18 cellular contexts compared by ENCODE assay signal in genomic region chr12:42382013-42382696, GRCh38. TPM values are rescaled to one million over a fixed set of nuclear protein-coding genes. Genes with fewer than 3 reads are reported as not detected.
DNase-seq lines count a peak whose midpoint lies in the region; ATAC-seq, FAIRE-seq and TF ChIP-seq lines count a peak whose summit lies in the region.
"Had no signal": no experiment of that assay in that cellular context is flagged by ENCODE, and none has a peak within 500 bp of the region (broad histone marks: within the 10 kb centered on the region; RNA-seq: fewer than 3 reads in every experiment).

No MANE protein-coding gene starts in this region.

- WGBS in mesendoderm (ENCODE audit: extremely low coverage, insufficient coverage, low lambda C conversion rate) = no CpG with 5 or more reads among the region's 2 CpGs

- H3K4me1 ChIP-seq in mesendoderm (ENCODE audit: control insufficient read depth, low read depth, low read length) = peaks cover 4% of the 10 kb centered on the region
- H3K4me1 ChIP-seq: foreskin keratinocyte, Peyer's patch had no signal

- no peaks in the 10 kb centered on the region for H3K9me3 Mint-ChIP-seq in Calu3 (ENCODE audit: low read depth, unreplicated experiment)
- H3K9me3 Mint-ChIP-seq in T-cell = no peaks in the 10 kb centered on the region
- no peaks in the 10 kb centered on the region for H3K9me3 Mint-ChIP-seq in type B pancreatic cell

- intact Hi-C loops in Calu3 (cut with micrococcal nuclease; ENCODE audit: unreplicated experiment) = no loop called here

- H4K8ac ChIP-seq in mesendoderm (ENCODE audit: low read depth, low read length) = no peak overlapping the region

- H3K27ac ChIP-seq in HL-60 (replicated peaks) (peak overlapping the region; percentile 51), mesendoderm (ENCODE audit: low read depth, low read length) (no peak overlapping the region)
- H3K27ac ChIP-seq: foreskin keratinocyte, Peyer's patch, right atrium auricular region had no signal

- BruUV-seq in Calu3 (replicated peaks; lab: Mats Ljungman, UMichigan) = no TSS peak

- H2BK5ac ChIP-seq in mesendoderm (ENCODE audit: low read length) = no peak overlapping the region

- H3K9ac ChIP-seq in mesendoderm (ENCODE audit: low read length) = no peak overlapping the region

- H3K4me3 Mint-ChIP-seq in Calu3 (ENCODE audit: low read depth, unreplicated experiment) = no peak overlapping the region
- H3K4me3 Mint-ChIP-seq in T-cell = no peak overlapping the region
- H3K4me3 Mint-ChIP-seq in type B pancreatic cell = no peak overlapping the region

- DNase-seq in BJ (ENCODE audit: low read depth) = peak; percentile 1
- peak; percentile 16 to 25 for DNase-seq in HL-60 (ENCODE audit: low read depth in 1 of 2, low spot score in 1 of 2)
- peak; percentile 59 for DNase-seq in bronchial epithelial cell (ENCODE audit: low read depth)
- peak; percentile 63 for DNase-seq in mesendoderm
- DNase-seq in D721Med (ENCODE audit: insufficient read length, low spot score) = no peak
- DNase-seq in Calu3 = no peak
- no peak for DNase-seq in T-cell
- no peak for DNase-seq in type B pancreatic cell (ENCODE audit: extremely low spot score, unreplicated experiment)
- DNase-seq: activated CD8-positive, alpha-beta memory T cell treated with anti-CD3 and anti-CD28 coated beads for 24 hours; activated naive CD4-positive, alpha-beta T cell treated with anti-CD3 and anti-CD28 coated beads, Interleukin-2, amount 50 U/mL, for 16 hours; GDM1; islet precursor cell; MM.1S; Peyer's patch; stimulated activated naive CD8-positive, alpha-beta T cell treated with anti-CD3 and anti-CD28 coated beads, Interleukin-15, Interleukin-2, amounts not matched to agents 100 U/mL and 50 U/mL, for 24 hours had no signal

- CTCF ChIA-PET in BJ (lab: Yijun Ruan, JAX) = interaction anchor here (1.0 to 4.2 kb wide), 2 partner anchors 11 to 25 kb away, joined by 3 to 32 read pairs; no protein-coding TSS in a partner anchor
- CTCF ChIA-PET in Calu3 (lab: Charles Lee) = no interaction called here
- CTCF ChIA-PET in T-cell (lab: Charles Lee) = interaction anchor here (1.2 to 2.1 kb wide), 4 partner anchors 10 to 12 kb away, joined by 4 to 21 read pairs (median 6); no protein-coding TSS in a partner anchor

- peaks cover 6% of the 10 kb centered on the region for H3K4me1 Mint-ChIP-seq in Calu3 (ENCODE audit: low read depth, unreplicated experiment)
- H3K4me1 Mint-ChIP-seq in T-cell = peaks cover 34 to 36% (median 36%) of the 10 kb centered on the region in 3 donors
- H3K4me1 Mint-ChIP-seq in type B pancreatic cell (ENCODE audit: unreplicated experiment) = no peaks in the 10 kb centered on the region

- H3K79me2 ChIP-seq in mesendoderm (ENCODE audit: control insufficient read depth, insufficient read depth, low read length) = no peaks in the 10 kb centered on the region

- no peak overlapping the region for H2AK5ac ChIP-seq in mesendoderm (ENCODE audit: low read length)

- POLR2A ChIA-PET in BJ (lab: Charles Lee) (interaction anchor here (0.8 kb wide), 1 partner anchor 632 kb away, joined by 4 read pairs; no protein-coding TSS in a partner anchor), T-cell (lab: Charles Lee) (interaction anchor here in 1 of 2 donors (0.5 kb wide), 1 partner anchor 657 kb away, joined by 5 read pairs; no protein-coding TSS in a partner anchor)

- no peak overlapping the region for H3K18ac ChIP-seq in mesendoderm (ENCODE audit: low read length)

- no peak for ATAC-seq in T-cell (replicated peaks in 1 of 4)
- ATAC-seq: foreskin keratinocyte; stimulated activated naive CD8-positive, alpha-beta T cell treated with anti-CD3 and anti-CD28 coated beads, Interleukin-15, Interleukin-2, amounts not matched to agents 100 U/mL and 50 U/mL, for 24 hours had no signal

- H3K23ac ChIP-seq in mesendoderm (ENCODE audit: low read length) = no peak overlapping the region

- H4K5ac ChIP-seq in mesendoderm (ENCODE audit: low read length) = no peak overlapping the region

- H3K4me2 ChIP-seq in mesendoderm (ENCODE audit: low read length) = no peak overlapping the region

- H3K27ac Mint-ChIP-seq in Calu3 (ENCODE audit: unreplicated experiment) = no peak overlapping the region
- no peak overlapping the region for H3K27ac Mint-ChIP-seq in T-cell
- no peak overlapping the region for H3K27ac Mint-ChIP-seq in type B pancreatic cell

- H3K27me3 ChIP-seq in BJ (ENCODE audit: control insufficient read depth, insufficient read depth, low read length) (no peaks in the 10 kb centered on the region), HL-60 (ENCODE audit: insufficient read depth, poor library complexity, severe bottlenecking) (no peaks in the 10 kb centered on the region), bronchial epithelial cell (ENCODE audit: control insufficient read depth, insufficient read depth, low read length) (no peaks in the 10 kb centered on the region), mesendoderm (ENCODE audit: insufficient read depth, low read length, poor library complexity) (no peaks in the 10 kb centered on the region)
- H3K27me3 ChIP-seq: foreskin keratinocyte, Peyer's patch, right atrium auricular region had no signal

- H3K36me3 Mint-ChIP-seq in Calu3 (ENCODE audit: insufficient read depth, unreplicated experiment) (no peaks in the 10 kb centered on the region), T-cell (peaks cover 44% of the 10 kb centered on the region), type B pancreatic cell (peaks cover 9% of the 10 kb centered on the region)

- H3K27me3 Mint-ChIP-seq in Calu3 (ENCODE audit: unreplicated experiment) = no peaks in the 10 kb centered on the region
- H3K27me3 Mint-ChIP-seq in T-cell = no peaks in the 10 kb centered on the region
- H3K27me3 Mint-ChIP-seq in type B pancreatic cell = no peaks in the 10 kb centered on the region

- no peak overlapping the region for H3K4ac ChIP-seq in mesendoderm (ENCODE audit: low read depth, low read length)

- H3K79me1 ChIP-seq in mesendoderm (ENCODE audit: low read length) = no peaks in the 10 kb centered on the region

- no peak overlapping the region for H2BK120ac ChIP-seq in mesendoderm (ENCODE audit: low read depth, low read length)

- no peak for FAIRE-seq in bronchial epithelial cell (lab: Jason Lieb, UNC)
- FAIRE-seq in D721Med (lab: Jason Lieb, UNC) = no peak
- FAIRE-seq: colon had no signal

- H2BK15ac ChIP-seq in mesendoderm (replicated peaks; ENCODE audit: low read depth) = no peak overlapping the region

- no peak overlapping the region for H3K4me3 ChIP-seq in BJ (ENCODE audit: low read depth, low read length)
- no peak overlapping the region for H3K4me3 ChIP-seq in HL-60 (replicated peaks; ENCODE audit: insufficient read depth, low read length)
- H3K4me3 ChIP-seq in bronchial epithelial cell (ENCODE audit: low read depth, low read length) = no peak overlapping the region
- no peak overlapping the region for H3K4me3 ChIP-seq in mesendoderm (ENCODE audit: low read length)
- H3K4me3 ChIP-seq: Peyer's patch, right atrium auricular region had no signal

- H3K36me3 ChIP-seq in BJ (ENCODE audit: control insufficient read depth, insufficient read depth, low read length) = no peaks in the 10 kb centered on the region
- peaks cover 1% of the 10 kb centered on the region for H3K36me3 ChIP-seq in bronchial epithelial cell (ENCODE audit: control insufficient read depth, insufficient read depth, low read length)
- no peaks in the 10 kb centered on the region for H3K36me3 ChIP-seq in mesendoderm (ENCODE audit: control insufficient read depth, insufficient read depth, low read length)
- H3K36me3 ChIP-seq: right atrium auricular region had no signal

- no peak overlapping the region for H3K56ac ChIP-seq in mesendoderm (ENCODE audit: low read length)

- no peak for TF ChIP-seq CTCF in BJ (IDR thresholded peaks at IDR 0.05; ENCODE audit: insufficient read depth, low read depth, low read length)
- no peak for TF ChIP-seq CTCF in HL-60 (IDR thresholded peaks at IDR 0.05; ENCODE audit: insufficient read depth, low read length)
- TF ChIP-seq CTCF in bronchial epithelial cell (IDR thresholded peaks at IDR 0.05; ENCODE audit: insufficient read depth, low read length, severe bottlenecking) = no peak
- TF ChIP-seq CTCF in D721Med (IDR thresholded peaks at IDR 0.05; ENCODE audit: insufficient read depth, missing control alignments) = no peak
- TF ChIP-seq CTCF in Calu3 (IDR thresholded peaks at IDR 0.05; ENCODE audit: unreplicated experiment) = no peak
- no peak for TF ChIP-seq CTCF in type B pancreatic cell (conservative IDR thresholded peaks at IDR 0.05)

RNA-seq across cellular contexts. Expression of gene PPHLN1, which starts 56.2 kb away (rescaled TPM):
- 29.1 and 60.6 TPM in 2 replicates for polyA plus RNA-seq in BJ (2011; rRNA removed)
- 14.0 and 17.3 TPM in 2 replicates for polyA minus RNA-seq in BJ (2011; rRNA and poly(A)+ RNA removed)
- total RNA-seq in bronchial epithelial cell (62.1 and 63.5 TPM in 2 replicates), Calu3 (2022) (41.5 and 45.5 TPM in 2 replicates), T-cell (10 to 100 TPM; 70.8 to 98.9 (median 80.8) TPM), type B pancreatic cell (ENCODE audit: low replicate concordance) (36.6 and 59.7 TPM in 2 replicates)
- polyA plus RNA-seq in mesendoderm (2013, experiment 1 of 2) = 73.7 TPM
- polyA plus RNA-seq in mesendoderm (2013, experiment 2 of 2) = 72.8 TPM

RNA-seq across cellular contexts. Expression of gene ZCRB1, which starts 56.3 kb away (rescaled TPM):
- 48.2 and 65.5 TPM in 2 replicates for polyA plus RNA-seq in BJ (2011; rRNA removed)
- polyA minus RNA-seq in BJ (2011; rRNA and poly(A)+ RNA removed) = 16.7 and 19.3 TPM in 2 replicates
- total RNA-seq in bronchial epithelial cell (15.0 and 33.4 TPM in 2 replicates), Calu3 (2022) (38.1 and 38.9 TPM in 2 replicates), T-cell (10 to 100 TPM; 24.5 to 36.0 (median 29.4) TPM), type B pancreatic cell (ENCODE audit: low replicate concordance) (42.4 and 45.1 TPM in 2 replicates)
- polyA plus RNA-seq in mesendoderm (2013, experiment 1 of 2) = 91.2 TPM
- polyA plus RNA-seq in mesendoderm (2013, experiment 2 of 2) = 88.5 TPM

Comparison
In these comparisons a context has a peak if more than half of its experiments do, and no peak if none do; other contexts are left out.
1. DNase-seq: peak in BJ (single experiment), HL-60 (2 of 2), bronchial epithelial cell (single experiment) and mesendoderm (single experiment); none in D721Med (single experiment), Calu3 (single experiment), T-cell (0 of 34) and type B pancreatic cell (single experiment).